In genomic region chr22:37641251-37641949, GRCh38 we compare ENCODE assay signal across 1 cellular context.
TF ChIP-seq lines count a peak whose summit lies in the region.

No MANE protein-coding gene starts in this region.

TF ChIP-seq in HepG2, 621 proteins besides CTCF, POLR2A, EP300 and RAD21 (continued from another document):
- TF ChIP-seq ZNF646 (CRISPR knock-in tag; IDR thresholded peaks at IDR 0.05) (no peak), DBP (CRISPR knock-in tag; IDR thresholded peaks at IDR 0.05; ENCODE audit: not compliant biosample characterization) (no peak), RBAK (CRISPR knock-in tag; IDR thresholded peaks at IDR 0.05) (no peak), ZNF572 (CRISPR knock-in tag; IDR thresholded peaks at IDR 0.05) (peak; percentile 4; the same call in 1 of the 2 replicates), ZNF512B (CRISPR knock-in tag; IDR thresholded peaks at IDR 0.05; ENCODE audit: borderline replicate concordance) (no peak), ZNF484 (CRISPR knock-in tag; IDR thresholded peaks at IDR 0.05; ENCODE audit: borderline replicate concordance, low read depth) (no peak)
